Comparison of ENCODE assay signal across 36 cellular contexts in genomic region chr1:29424266-29424665, GRCh38.
"Had no signal": no experiment of that assay in that cellular context is flagged by ENCODE, and none has a peak within 500 bp of the region (broad histone marks: within the 10 kb centered on the region; RNA-seq: fewer than 3 reads in every experiment).

No MANE protein-coding gene starts in this region.

- H3K9me3 ChIP-seq: Peyer's patch, SJSA1, SK-N-SH had no signal

- H3K27me3 ChIP-seq: brain microvascular endothelial cell, Peyer's patch had no signal

- H3K4me2 ChIP-seq: KMS-11, SK-N-SH had no signal

- H3K27ac ChIP-seq: brain microvascular endothelial cell, KMS-11, Peyer's patch, SJSA1, VCaP had no signal

- DNase-seq: activated B cell treated with CpG ODN at 0.5 μM for 24 hours; activated CD4-positive, alpha-beta memory T cell treated with anti-CD3 and anti-CD28 coated beads for 36 hours; activated CD4-positive, alpha-beta T cell treated with anti-CD3 and anti-CD28 coated beads for 4 hours; activated CD4-positive, alpha-beta T cell treated with anti-CD3 and anti-CD28 coated beads, Interleukin-2, amount 50 U/mL, for 1 hour; activated CD4-positive, CD25-positive, alpha-beta regulatory T cell treated with anti-CD3 and anti-CD28 coated beads, Interleukin-2, amount 50 U/mL, for 72 hours; activated CD8-positive, alpha-beta memory T cell treated with anti-CD3 and anti-CD28 coated beads, Interleukin-2, amount 50 U/mL, for 4 hours; activated gamma-delta T cell treated with Interleukin-2 at 50 U/mL for 16 hours; activated naive CD4-positive, alpha-beta T cell treated with anti-CD3 and anti-CD28 coated beads, Interleukin-2, amount 50 U/mL, for 16 hours; activated naive CD8-positive, alpha-beta T cell treated with anti-CD3 and anti-CD28 coated beads for 36 hours; activated T-cell treated with anti-CD3 and anti-CD28 coated beads for 4 hours; activated T-cell treated with anti-CD3 and anti-CD28 coated beads, Interleukin-2, amount 50 U/mL, for 4 hours; amniotic stem cell; aorta; brain microvascular endothelial cell; MM.1S; MV-4-11; NCI-H1092; NCI-H1436 treated with DMSO at 0.1 percent for 48 hours; NCI-H1694 treated with DMSO at 0.1 percent for 48 hours; NCI-H2029; NCI-H345; NCI-H510A; NCI-H526; NCI-H748 treated with DMSO at 0.1 percent for 48 hours; NK-92 treated with Interleukin-12 subunit alpha and Interleukin-12 subunit beta, amount 100 ng/mL, for 24 hours; PC-3; Peyer's patch; RPMI8226; SHP77 treated with DMSO at 0.1 percent for 48 hours; SK-N-SH; T-cell; T-helper 17 cell; T-helper 9 cell had no signal

- H3K36me3 ChIP-seq: brain microvascular endothelial cell, Peyer's patch, SJSA1 had no signal

- ATAC-seq: activated T-cell treated with anti-CD3 and anti-CD28 coated beads, Interleukin-2, amount 50 U/mL, for 4 hours; PC-3; T-cell; T-helper 17 cell had no signal

- H3K9ac ChIP-seq: KMS-11, SK-N-SH had no signal

- H3K4me3 ChIP-seq: Peyer's patch, SJSA1 had no signal

- H3K4me1 ChIP-seq: Peyer's patch, SJSA1 had no signal
